11 cellular contexts compared by ENCODE assay signal in the genomic region with DNA sequence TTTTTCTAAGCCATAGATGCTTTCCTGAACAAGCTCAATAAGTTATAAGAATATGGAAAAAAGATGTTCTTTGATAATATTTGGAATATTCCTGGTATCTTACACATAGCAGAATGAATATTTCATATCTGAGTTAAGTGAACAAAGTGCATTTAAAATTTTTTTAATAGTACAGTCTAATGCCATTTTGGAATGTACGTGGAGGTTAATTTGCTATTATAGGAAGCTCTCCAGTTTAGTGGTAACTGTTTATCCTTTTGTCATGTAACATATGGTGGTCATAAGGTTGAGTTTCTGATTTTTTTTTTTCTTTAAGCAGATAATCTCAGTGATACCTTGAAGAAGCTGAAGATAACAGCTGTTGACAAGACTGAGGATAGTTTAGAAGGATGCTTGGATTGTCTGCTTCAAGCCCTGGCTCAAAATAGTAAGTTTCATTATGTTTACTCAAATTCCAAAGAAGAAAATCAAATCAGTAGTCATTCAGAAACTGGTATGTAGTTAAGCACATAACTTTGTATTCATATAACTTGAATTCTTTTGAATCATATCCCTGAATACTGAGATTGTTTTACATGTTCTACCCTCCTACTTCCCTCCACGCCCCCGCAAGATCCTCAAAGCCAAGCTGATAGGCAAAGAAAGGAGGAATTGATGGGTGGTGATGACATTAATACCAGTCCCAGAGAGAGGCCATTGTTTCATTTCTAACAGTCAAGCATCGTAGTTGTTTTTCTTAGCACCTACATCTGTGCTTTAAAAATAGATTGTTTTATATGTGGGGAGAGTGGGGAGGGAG. TPM values are rescaled to one million over a fixed set of nuclear protein-coding genes. Genes with fewer than 3 reads are reported as not detected.
DNase-seq lines count a peak whose midpoint lies in the region; ATAC-seq, FAIRE-seq and TF ChIP-seq lines count a peak whose summit lies in the region.
"Had no signal": no experiment of that assay in that cellular context is flagged by ENCODE, and none has a peak within 500 bp of the region (broad histone marks: within the 10 kb centered on the region; RNA-seq: fewer than 3 reads in every experiment).

No MANE protein-coding gene starts in this region.

- peaks cover 49% of the 10 kb centered on the region for H3K36me3 ChIP-seq in KOPT-K1 (ENCODE audit: insufficient read depth, low read length)

- no peak for ATAC-seq in HG03469 (IDR thresholded peaks at IDR 0.05; ENCODE audit: unreplicated experiment)
- ATAC-seq: left colon had no signal

- H3K27ac ChIP-seq in KOPT-K1 (ENCODE audit: low read depth, low read length, poor library complexity, severe bottlenecking): peak overlapping the region; percentile 21

- peak; percentile 89 for DNase-seq in COLO829 (ENCODE audit: low spot score)
- DNase-seq in dedifferentiated amniotic fluid mesenchymal stem cell (ENCODE audit: extremely low spot score): peak; percentile 28
- DNase-seq in pons (ENCODE audit: low spot score): peak; percentile 71
- DNase-seq in DMS79 (lab: John Stamatoyannopoulos, UW): no peak
- no peak for DNase-seq in GM12891 (ENCODE audit: insufficient read length, low spot score)
- DNase-seq: activated CD4-positive, CD25-positive, alpha-beta regulatory T cell treated with anti-CD3 and anti-CD28 coated beads, Interleukin-2, amount 50 U/mL, for 72 hours; H9; left colon; NCI-H1417 treated with DMSO at 0.1 percent for 48 hours had no signal

- no peak for TF ChIP-seq POLR2A in GM12891 (IDR thresholded peaks at IDR 0.05; ENCODE audit: low read depth, low read length)

- H3K9me3 ChIP-seq in KOPT-K1 (ENCODE audit: insufficient read depth, low read length, poor library complexity, severe bottlenecking): no peaks in the 10 kb centered on the region

- FAIRE-seq in GM12891 (lab: Jason Lieb, UNC): no peak

TF ChIP-seq in GM12891, 5 proteins besides CTCF, POLR2A, EP300 and RAD21:
- TF ChIP-seq POU2F2 (IDR thresholded peaks at IDR 0.05; ENCODE audit: low read depth, low read length): no peak
- TF ChIP-seq TAF1 (IDR thresholded peaks at IDR 0.05; ENCODE audit: low read depth, low read length): no peak
- TF ChIP-seq SPI1 (IDR thresholded peaks at IDR 0.05; ENCODE audit: low read depth, low read length): no peak
- TF ChIP-seq PAX5 (IDR thresholded peaks at IDR 0.05; ENCODE audit: insufficient read depth, low read length, severe bottlenecking): no peak
- no peak for TF ChIP-seq POLR2AphosphoS5 (IDR thresholded peaks at IDR 0.05; ENCODE audit: low read depth, low read length)

RNA-seq across cellular contexts. Expression of a gene that starts 32.1 kb away (rescaled TPM):
- 9.9 TPM for polyA plus RNA-seq in GM12891 (2012; ENCODE audit: low read depth, missing spikeins)

Comparison
In these comparisons a context has a peak if more than half of its experiments do, and no peak if none do; other contexts are left out.
1. DNase-seq: peak in COLO829 (single experiment), dedifferentiated amniotic fluid mesenchymal stem cell (single experiment) and pons (single experiment); none in DMS79 (single experiment) and GM12891 (single experiment).